ENCODE assay signal across 1 cellular context in the genomic region with DNA sequence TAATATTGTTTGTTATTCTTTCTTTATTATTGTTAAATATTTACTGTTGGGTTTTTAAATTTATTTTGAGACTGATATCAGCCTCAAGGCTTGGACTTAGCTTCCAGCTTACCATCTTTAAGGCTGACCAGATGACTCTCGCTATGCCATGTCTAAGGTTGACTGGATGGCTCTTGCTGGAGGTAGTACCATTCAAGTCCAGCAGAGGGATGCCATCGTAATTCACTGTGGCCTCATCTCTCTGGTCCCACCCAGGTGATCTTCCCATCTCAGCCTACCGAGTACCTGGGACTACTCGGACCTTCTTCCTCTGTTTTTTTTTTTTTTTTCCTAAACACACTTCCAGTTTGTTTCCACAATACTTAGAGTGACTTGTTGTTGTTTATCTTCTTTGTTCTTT.
TF ChIP-seq lines count a peak whose summit lies in the region.

No MANE protein-coding gene starts in this region.

TF ChIP-seq in GM12878, 131 proteins besides CTCF, POLR2A, EP300 and RAD21:
- TF ChIP-seq, protein P1, sequence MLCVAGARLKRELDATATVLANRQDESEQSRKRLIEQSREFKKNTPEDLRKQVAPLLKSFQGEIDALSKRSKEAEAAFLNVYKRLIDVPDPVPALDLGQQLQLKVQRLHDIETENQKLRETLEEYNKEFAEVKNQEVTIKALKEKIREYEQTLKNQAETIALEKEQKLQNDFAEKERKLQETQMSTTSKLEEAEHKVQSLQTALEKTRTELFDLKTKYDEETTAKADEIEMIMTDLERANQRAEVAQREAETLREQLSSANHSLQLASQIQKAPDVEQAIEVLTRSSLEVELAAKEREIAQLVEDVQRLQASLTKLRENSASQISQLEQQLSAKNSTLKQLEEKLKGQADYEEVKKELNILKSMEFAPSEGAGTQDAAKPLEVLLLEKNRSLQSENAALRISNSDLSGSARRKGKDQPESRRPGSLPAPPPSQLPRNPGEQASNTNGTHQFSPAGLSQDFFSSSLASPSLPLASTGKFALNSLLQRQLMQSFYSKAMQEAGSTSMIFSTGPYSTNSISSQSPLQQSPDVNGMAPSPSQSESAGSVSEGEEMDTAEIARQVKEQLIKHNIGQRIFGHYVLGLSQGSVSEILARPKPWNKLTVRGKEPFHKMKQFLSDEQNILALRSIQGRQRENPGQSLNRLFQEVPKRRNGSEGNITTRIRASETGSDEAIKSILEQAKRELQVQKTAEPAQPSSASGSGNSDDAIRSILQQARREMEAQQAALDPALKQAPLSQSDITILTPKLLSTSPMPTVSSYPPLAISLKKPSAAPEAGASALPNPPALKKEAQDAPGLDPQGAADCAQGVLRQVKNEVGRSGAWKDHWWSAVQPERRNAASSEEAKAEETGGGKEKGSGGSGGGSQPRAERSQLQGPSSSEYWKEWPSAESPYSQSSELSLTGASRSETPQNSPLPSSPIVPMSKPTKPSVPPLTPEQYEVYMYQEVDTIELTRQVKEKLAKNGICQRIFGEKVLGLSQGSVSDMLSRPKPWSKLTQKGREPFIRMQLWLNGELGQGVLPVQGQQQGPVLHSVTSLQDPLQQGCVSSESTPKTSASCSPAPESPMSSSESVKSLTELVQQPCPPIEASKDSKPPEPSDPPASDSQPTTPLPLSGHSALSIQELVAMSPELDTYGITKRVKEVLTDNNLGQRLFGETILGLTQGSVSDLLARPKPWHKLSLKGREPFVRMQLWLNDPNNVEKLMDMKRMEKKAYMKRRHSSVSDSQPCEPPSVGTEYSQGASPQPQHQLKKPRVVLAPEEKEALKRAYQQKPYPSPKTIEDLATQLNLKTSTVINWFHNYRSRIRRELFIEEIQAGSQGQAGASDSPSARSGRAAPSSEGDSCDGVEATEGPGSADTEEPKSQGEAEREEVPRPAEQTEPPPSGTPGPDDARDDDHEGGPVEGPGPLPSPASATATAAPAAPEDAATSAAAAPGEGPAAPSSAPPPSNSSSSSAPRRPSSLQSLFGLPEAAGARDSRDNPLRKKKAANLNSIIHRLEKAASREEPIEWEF (IDR thresholded peaks at IDR 0.05; ENCODE audit: insufficient replicate concordance, low read depth, low read length), result no peak
